In genomic region chr1:21880619-21880970, GRCh38 we compare ENCODE assay signal across 25 cellular contexts.
"Had no signal": no experiment of that assay in that cellular context is flagged by ENCODE, and none has a peak within 500 bp of the region (broad histone marks: within the 10 kb centered on the region; RNA-seq: fewer than 3 reads in every experiment).

No MANE protein-coding gene starts in this region.

- H3K4me3 ChIP-seq: body of pancreas, coronary artery, dorsolateral prefrontal cortex had no signal

- DNase-seq: activated B cell treated with CpG ODN at 0.5 μM for 24 hours; activated CD4-positive, alpha-beta T cell treated with anti-CD3 and anti-CD28 coated beads for 48 hours; activated CD4-positive, alpha-beta T cell treated with anti-CD3 and anti-CD28 coated beads, Interleukin-2, amount 50 U/mL, for 1 hour; activated CD4-positive, alpha-beta T cell treated with anti-CD3 and anti-CD28 coated beads, Interleukin-2, amount 50 U/mL, for 48 hours; activated CD8-positive, alpha-beta memory T cell treated with anti-CD3 and anti-CD28 coated beads for 24 hours; activated CD8-positive, alpha-beta T cell treated with anti-CD3 and anti-CD28 coated beads for 36 hours; activated effector memory CD4-positive, alpha-beta T cell treated with Interleukin-2 at 50 U/mL for 16 hours; activated gamma-delta T cell treated with Interleukin-2 at 50 U/mL for 16 hours; activated naive CD4-positive, alpha-beta T cell treated with anti-CD3 and anti-CD28 coated beads, Interleukin-2, amount 50 U/mL, for 16 hours; activated naive CD4-positive, alpha-beta T cell treated with Interleukin-2 at 50 U/mL for 16 hours; activated T-cell treated with anti-CD3 and anti-CD28 coated beads, Interleukin-2, amount 50 U/mL, for 4 hours; amniotic stem cell; anterior cingulate cortex; dorsolateral prefrontal cortex; effector memory CD4-positive, alpha-beta T cell; endodermal cell; foreskin fibroblast; T-helper 1 cell; T-helper 17 cell; T1000; WERI-Rb-1 had no signal

- H3K4me1 ChIP-seq: body of pancreas had no signal

- H3K36me3 ChIP-seq: WERI-Rb-1 had no signal

- H3K27ac ChIP-seq: body of pancreas, dorsolateral prefrontal cortex, WERI-Rb-1 had no signal

- H3K27me3 ChIP-seq: body of pancreas, dorsolateral prefrontal cortex had no signal

- ATAC-seq: activated CD4-positive, CD25-positive, alpha-beta regulatory T cell treated with anti-CD3 and anti-CD28 coated beads, Interleukin-2, amount 50 U/mL, for 24 hours; activated CD8-positive, alpha-beta T cell treated with anti-CD3 and anti-CD28 coated beads for 36 hours; activated T-cell treated with anti-CD3 and anti-CD28 coated beads, Interleukin-2, amount 50 U/mL, for 4 hours; activated T-helper 17 cell treated with anti-CD3 and anti-CD28 coated beads, Interleukin-2, amount 50 U/mL, for 72 hours; body of pancreas; T-helper 17 cell had no signal

- H3K9me3 ChIP-seq: body of pancreas had no signal
